ENCODE assay signal across 1 cellular context in the genomic region with DNA sequence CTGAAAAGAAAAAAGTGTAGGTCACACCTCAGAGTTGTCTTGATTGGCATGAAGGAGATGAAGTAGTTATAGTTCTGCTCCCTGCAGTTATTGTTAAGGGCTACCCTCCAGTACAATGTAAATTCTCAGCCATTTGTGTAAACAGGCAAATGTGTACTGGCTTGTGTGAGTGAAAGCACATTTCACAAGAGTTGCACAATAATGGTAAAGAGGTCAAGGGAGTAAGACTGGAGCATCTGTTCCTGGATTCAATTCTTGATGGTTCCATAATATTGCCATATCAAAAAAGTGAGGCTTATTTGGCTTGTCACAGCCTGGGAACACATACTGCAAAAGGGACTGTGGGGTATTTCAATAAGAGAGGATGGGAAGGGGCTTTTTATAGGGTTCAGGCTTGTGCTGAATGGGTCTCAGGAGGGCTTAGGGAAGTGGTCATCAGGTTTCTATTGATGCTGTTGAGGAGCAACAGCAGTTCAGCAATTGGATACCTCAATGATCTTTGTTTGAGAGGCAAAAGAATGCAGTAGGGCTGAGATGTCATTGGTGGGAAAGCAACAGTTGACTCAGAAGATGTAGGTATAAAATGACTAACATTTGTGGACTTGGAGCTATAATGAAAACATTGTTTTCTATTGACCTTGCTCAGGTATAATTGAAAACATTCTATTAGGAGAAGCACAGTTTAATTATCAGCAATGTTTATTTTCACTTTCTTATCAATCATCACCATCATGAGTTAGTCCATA.
TF ChIP-seq lines count a peak whose summit lies in the region.

No MANE protein-coding gene starts in this region.

TF ChIP-seq in HepG2, 621 proteins besides CTCF, POLR2A, EP300 and RAD21 (continued from another document and continues in another):
- TF ChIP-seq, protein P1, sequence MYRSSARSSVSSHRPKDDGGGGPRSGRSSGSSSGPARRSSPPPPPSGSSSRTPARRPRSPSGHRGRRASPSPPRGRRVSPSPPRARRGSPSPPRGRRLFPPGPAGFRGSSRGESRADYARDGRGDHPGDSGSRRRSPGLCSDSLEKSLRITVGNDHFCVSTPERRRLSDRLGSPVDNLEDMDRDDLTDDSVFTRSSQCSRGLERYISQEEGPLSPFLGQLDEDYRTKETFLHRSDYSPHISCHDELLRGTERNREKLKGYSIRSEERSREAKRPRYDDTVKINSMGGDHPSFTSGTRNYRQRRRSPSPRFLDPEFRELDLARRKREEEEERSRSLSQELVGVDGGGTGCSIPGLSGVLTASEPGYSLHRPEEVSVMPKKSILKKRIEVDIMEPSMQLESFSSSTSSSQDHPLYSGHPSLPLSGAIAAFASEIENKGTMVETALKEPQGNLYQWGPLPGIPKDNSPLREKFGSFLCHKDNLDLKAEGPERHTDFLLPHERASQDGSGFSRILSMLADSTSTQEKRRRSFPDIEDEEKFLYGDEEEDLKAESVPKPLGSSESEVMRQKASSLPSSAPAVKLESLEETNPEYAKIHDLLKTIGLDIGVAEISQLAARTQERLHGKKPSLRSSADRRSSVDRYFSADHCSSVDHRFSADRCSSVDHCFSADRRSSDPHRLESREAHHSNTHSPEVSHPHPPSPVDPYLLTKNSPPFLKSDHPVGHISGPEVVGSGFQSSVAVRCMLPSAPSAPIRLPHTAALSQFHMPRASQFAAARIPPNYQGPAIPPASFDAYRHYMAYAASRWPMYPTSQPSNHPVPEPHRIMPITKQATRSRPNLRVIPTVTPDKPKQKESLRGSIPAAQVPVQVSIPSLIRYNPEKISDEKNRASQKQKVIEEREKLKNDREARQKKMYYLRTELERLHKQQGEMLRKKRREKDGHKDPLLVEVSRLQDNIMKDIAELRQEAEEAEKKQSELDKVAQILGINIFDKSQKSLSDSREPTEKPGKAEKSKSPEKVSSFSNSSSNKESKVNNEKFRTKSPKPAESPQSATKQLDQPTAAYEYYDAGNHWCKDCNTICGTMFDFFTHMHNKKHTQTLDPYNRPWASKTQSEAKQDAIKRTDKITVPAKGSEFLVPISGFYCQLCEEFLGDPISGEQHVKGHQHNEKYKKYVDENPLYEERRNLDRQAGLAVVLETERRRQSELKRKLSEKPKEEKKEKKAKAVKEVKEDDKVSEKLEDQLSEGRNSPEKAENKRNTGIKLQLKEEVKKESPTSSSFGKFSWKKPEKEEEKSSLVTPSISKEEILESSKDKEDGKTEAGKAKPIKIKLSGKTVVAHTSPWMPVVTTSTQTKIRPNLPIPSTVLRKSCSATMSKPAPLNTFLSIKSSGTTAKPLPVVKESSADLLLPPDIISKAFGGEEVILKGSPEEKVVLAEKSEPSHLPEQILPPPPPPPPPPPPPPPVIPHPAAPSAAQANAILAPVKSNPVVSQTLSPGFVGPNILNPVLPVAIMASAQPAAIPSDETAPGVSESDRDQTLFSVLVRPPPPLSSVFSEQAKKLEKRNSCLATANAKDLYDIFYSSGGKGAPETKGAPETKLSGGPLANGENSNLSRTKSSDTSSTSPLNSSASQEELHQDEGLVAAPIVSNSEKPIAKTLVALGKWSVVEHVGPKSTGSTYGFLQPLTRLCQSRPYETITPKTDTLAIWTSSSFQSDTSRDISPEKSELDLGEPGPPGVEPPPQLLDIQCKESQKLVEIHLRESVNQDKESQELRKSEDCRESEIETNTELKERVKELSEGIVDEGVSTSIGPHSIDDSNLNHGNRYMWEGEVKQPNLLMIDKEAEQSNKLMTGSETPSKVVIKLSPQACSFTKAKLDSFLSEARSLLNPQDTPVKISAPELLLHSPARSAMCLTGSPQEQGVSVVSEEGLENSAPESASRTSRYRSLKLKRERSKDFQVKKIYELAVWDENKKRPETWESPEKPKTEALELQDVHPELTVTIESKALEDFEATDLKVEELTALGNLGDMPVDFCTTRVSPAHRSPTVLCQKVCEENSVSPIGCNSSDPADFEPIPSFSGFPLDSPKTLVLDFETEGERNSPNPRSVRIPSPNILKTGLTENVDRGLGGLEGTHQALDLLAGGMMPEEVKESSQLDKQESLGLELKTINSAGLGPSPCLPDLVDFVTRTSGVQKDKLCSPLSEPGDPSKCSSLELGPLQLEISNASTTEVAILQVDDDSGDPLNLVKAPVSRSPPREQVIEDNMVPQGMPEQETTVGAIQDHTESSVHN (CRISPR knock-in tag; IDR thresholded peaks at IDR 0.05) = no peak
- TF ChIP-seq ZZZ3 (CRISPR knock-in tag; IDR thresholded peaks at IDR 0.05; ENCODE audit: borderline replicate concordance) (no peak), ZBTB42 (CRISPR knock-in tag; IDR thresholded peaks at IDR 0.05) (no peak), NONO (IDR thresholded peaks at IDR 0.05) (no peak), NONO (CRISPR knock-in tag; conservative IDR thresholded peaks at IDR 0.05) (0 out of 2 replicates have a peak, but pooled peaks have one; percentile 50), IKZF1 (IDR thresholded peaks at IDR 0.05) (no peak), MTA3 (CRISPR knock-in tag; IDR thresholded peaks at IDR 0.05) (no peak), TAF1 (CRISPR knock-in tag; IDR thresholded peaks at IDR 0.05) (no peak), ZFP36 (IDR thresholded peaks at IDR 0.05; ENCODE audit: borderline replicate concordance, low read depth, low read length, partially characterized antibody) (no peak), XRCC5 (optimal IDR thresholded peaks at IDR 0.05; ENCODE audit: low read length) (no peak), ASH2L (IDR thresholded peaks at IDR 0.05; ENCODE audit: insufficient read length, low read depth, low read length) (peak; percentile 58), ZNF766 (CRISPR knock-in tag; IDR thresholded peaks at IDR 0.05; ENCODE audit: borderline replicate concordance) (no peak), THYN1 (CRISPR knock-in tag; IDR thresholded peaks at IDR 0.05; ENCODE audit: borderline replicate concordance, low read depth) (0 out of 2 replicates have a peak, but pooled peaks have one; percentile 54), SMYD3 (CRISPR knock-in tag; IDR thresholded peaks at IDR 0.05) (peak; percentile 71; the same call in 1 of the 2 replicates), ZNF329 (CRISPR knock-in tag; IDR thresholded peaks at IDR 0.05; ENCODE audit: low read depth) (no peak), KDM3A (CRISPR knock-in tag; IDR thresholded peaks at IDR 0.05; ENCODE audit: low read depth) (peak; percentile 90; the same call in 1 of the 2 replicates), ZNF232 (CRISPR knock-in tag; IDR thresholded peaks at IDR 0.05; ENCODE audit: borderline replicate concordance) (no peak), PCBP1 (IDR thresholded peaks at IDR 0.05; ENCODE audit: borderline replicate concordance, low read depth, low read length) (no peak), ZNF207 (IDR thresholded peaks at IDR 0.05; ENCODE audit: borderline replicate concordance) (no peak), KLF16 (CRISPR knock-in tag; IDR thresholded peaks at IDR 0.05) (peak in 1 of 2 experiments; percentile 84; a peak in 2 of 4 replicates), ZNF879 (CRISPR knock-in tag; IDR thresholded peaks at IDR 0.05) (no peak), ESRRA (CRISPR knock-in tag; IDR thresholded peaks at IDR 0.05; ENCODE audit: low read depth) (no peak), EZH2 (conservative IDR thresholded peaks at IDR 0.05; ENCODE audit: low read depth, low read length) (no peak), EHMT2 (IDR thresholded peaks at IDR 0.05; ENCODE audit: borderline replicate concordance, low read depth, low read length) (peak; percentile 85; the same call in 1 of the 2 replicates), ZNF598 (CRISPR knock-in tag; IDR thresholded peaks at IDR 0.05; ENCODE audit: borderline replicate concordance) (no peak), TBX3 (IDR thresholded peaks at IDR 0.05; ENCODE audit: borderline replicate concordance) (no peak), ZNF563 (CRISPR knock-in tag; IDR thresholded peaks at IDR 0.05) (no peak), ZNF75D (CRISPR knock-in tag; IDR thresholded peaks at IDR 0.05; ENCODE audit: borderline replicate concordance) (no peak), ZNF225 (CRISPR knock-in tag; IDR thresholded peaks at IDR 0.05) (no peak), SALL1 (CRISPR knock-in tag; IDR thresholded peaks at IDR 0.05) (peak; percentile 83; the same call in 1 of the 2 replicates), GATAD1 (CRISPR knock-in tag; IDR thresholded peaks at IDR 0.05) (peak; percentile 65; the same call in 1 of the 2 replicates), HOXA3 (CRISPR knock-in tag; IDR thresholded peaks at IDR 0.05) (peak; percentile 25; the same call in 1 of the 2 replicates), ZNF792 (CRISPR knock-in tag; IDR thresholded peaks at IDR 0.05) (peak; percentile 63; the same call in 1 of the 2 replicates), NFRKB (IDR thresholded peaks at IDR 0.05) (no peak), ZNF101 (CRISPR knock-in tag; IDR thresholded peaks at IDR 0.05; ENCODE audit: borderline replicate concordance, low read depth) (no peak), JARID2 (CRISPR knock-in tag; IDR thresholded peaks at IDR 0.05; ENCODE audit: insufficient replicate concordance) (peak; percentile 41)
- TF ChIP-seq, protein P2, sequence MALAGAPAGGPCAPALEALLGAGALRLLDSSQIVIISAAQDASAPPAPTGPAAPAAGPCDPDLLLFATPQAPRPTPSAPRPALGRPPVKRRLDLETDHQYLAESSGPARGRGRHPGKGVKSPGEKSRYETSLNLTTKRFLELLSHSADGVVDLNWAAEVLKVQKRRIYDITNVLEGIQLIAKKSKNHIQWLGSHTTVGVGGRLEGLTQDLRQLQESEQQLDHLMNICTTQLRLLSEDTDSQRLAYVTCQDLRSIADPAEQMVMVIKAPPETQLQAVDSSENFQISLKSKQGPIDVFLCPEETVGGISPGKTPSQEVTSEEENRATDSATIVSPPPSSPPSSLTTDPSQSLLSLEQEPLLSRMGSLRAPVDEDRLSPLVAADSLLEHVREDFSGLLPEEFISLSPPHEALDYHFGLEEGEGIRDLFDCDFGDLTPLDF (CRISPR knock-in tag; IDR thresholded peaks at IDR 0.05) = no peak
- TF ChIP-seq, protein P3, sequence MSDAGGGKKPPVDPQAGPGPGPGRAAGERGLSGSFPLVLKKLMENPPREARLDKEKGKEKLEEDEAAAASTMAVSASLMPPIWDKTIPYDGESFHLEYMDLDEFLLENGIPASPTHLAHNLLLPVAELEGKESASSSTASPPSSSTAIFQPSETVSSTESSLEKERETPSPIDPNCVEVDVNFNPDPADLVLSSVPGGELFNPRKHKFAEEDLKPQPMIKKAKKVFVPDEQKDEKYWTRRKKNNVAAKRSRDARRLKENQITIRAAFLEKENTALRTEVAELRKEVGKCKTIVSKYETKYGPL (CRISPR knock-in tag; IDR thresholded peaks at IDR 0.05) = no peak
- TF ChIP-seq, protein P4, sequence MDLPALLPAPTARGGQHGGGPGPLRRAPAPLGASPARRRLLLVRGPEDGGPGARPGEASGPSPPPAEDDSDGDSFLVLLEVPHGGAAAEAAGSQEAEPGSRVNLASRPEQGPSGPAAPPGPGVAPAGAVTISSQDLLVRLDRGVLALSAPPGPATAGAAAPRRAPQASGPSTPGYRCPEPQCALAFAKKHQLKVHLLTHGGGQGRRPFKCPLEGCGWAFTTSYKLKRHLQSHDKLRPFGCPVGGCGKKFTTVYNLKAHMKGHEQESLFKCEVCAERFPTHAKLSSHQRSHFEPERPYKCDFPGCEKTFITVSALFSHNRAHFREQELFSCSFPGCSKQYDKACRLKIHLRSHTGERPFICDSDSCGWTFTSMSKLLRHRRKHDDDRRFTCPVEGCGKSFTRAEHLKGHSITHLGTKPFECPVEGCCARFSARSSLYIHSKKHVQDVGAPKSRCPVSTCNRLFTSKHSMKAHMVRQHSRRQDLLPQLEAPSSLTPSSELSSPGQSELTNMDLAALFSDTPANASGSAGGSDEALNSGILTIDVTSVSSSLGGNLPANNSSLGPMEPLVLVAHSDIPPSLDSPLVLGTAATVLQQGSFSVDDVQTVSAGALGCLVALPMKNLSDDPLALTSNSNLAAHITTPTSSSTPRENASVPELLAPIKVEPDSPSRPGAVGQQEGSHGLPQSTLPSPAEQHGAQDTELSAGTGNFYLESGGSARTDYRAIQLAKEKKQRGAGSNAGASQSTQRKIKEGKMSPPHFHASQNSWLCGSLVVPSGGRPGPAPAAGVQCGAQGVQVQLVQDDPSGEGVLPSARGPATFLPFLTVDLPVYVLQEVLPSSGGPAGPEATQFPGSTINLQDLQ (CRISPR knock-in tag; IDR thresholded peaks at IDR 0.05) = no peak
- TF ChIP-seq, protein P5, sequence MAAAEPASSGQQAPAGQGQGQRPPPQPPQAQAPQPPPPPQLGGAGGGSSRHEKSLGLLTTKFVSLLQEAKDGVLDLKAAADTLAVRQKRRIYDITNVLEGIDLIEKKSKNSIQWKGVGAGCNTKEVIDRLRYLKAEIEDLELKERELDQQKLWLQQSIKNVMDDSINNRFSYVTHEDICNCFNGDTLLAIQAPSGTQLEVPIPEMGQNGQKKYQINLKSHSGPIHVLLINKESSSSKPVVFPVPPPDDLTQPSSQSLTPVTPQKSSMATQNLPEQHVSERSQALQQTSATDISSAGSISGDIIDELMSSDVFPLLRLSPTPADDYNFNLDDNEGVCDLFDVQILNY (CRISPR knock-in tag; conservative IDR thresholded peaks at IDR 0.05) = no peak
- TF ChIP-seq, protein P6, sequence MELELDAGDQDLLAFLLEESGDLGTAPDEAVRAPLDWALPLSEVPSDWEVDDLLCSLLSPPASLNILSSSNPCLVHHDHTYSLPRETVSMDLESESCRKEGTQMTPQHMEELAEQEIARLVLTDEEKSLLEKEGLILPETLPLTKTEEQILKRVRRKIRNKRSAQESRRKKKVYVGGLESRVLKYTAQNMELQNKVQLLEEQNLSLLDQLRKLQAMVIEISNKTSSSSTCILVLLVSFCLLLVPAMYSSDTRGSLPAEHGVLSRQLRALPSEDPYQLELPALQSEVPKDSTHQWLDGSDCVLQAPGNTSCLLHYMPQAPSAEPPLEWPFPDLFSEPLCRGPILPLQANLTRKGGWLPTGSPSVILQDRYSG (CRISPR knock-in tag; IDR thresholded peaks at IDR 0.05) = no peak
- TF ChIP-seq, protein P7, sequence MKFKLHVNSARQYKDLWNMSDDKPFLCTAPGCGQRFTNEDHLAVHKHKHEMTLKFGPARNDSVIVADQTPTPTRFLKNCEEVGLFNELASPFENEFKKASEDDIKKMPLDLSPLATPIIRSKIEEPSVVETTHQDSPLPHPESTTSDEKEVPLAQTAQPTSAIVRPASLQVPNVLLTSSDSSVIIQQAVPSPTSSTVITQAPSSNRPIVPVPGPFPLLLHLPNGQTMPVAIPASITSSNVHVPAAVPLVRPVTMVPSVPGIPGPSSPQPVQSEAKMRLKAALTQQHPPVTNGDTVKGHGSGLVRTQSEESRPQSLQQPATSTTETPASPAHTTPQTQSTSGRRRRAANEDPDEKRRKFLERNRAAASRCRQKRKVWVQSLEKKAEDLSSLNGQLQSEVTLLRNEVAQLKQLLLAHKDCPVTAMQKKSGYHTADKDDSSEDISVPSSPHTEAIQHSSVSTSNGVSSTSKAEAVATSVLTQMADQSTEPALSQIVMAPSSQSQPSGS (CRISPR knock-in tag; IDR thresholded peaks at IDR 0.05) = peak; percentile 57; the same call in 1 of the 2 replicates
- TF ChIP-seq, protein P8, sequence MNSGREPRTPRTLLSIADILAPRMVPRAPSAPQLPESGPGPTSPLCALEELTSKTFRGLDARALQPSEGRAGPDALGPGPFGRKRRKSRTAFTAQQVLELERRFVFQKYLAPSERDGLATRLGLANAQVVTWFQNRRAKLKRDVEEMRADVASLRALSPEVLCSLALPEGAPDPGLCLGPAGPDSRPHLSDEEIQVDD (CRISPR knock-in tag; IDR thresholded peaks at IDR 0.05; ENCODE audit: borderline replicate concordance) = no peak
- TF ChIP-seq, protein P9, sequence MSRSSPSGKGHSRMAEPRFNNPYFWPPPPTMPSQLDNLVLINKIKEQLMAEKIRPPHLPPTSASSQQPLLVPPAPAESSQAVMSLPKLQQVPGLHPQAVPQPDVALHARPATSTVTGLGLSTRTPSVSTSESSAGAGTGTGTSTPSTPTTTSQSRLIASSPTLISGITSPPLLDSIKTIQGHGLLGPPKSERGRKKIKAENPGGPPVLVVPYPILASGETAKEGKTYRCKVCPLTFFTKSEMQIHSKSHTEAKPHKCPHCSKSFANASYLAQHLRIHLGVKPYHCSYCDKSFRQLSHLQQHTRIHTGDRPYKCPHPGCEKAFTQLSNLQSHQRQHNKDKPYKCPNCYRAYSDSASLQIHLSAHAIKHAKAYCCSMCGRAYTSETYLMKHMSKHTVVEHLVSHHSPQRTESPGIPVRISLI (CRISPR knock-in tag; IDR thresholded peaks at IDR 0.05; ENCODE audit: borderline replicate concordance) = no peak
